29 cellular contexts compared by ENCODE assay signal in genomic region chr10:12868229-12868628, GRCh38.
"Had no signal": no experiment of that assay in that cellular context is flagged by ENCODE, and none has a peak within 500 bp of the region (broad histone marks: within the 10 kb centered on the region; RNA-seq: fewer than 3 reads in every experiment).

No MANE protein-coding gene starts in this region.

- H3K27me3 ChIP-seq: adrenal gland, ascending aorta, breast epithelium, colonic mucosa, dorsolateral prefrontal cortex, hepatocyte, spleen, thyroid gland had no signal

- H3K9me3 ChIP-seq: adrenal gland, ascending aorta, breast epithelium, colonic mucosa, prostate gland, spleen, thyroid gland had no signal

- H3K27me3 Mint-ChIP-seq: activated CD4-positive, alpha-beta T cell treated with anti-CD3 and anti-CD28 coated beads, Interleukin-2, amount 10 ng/mL, durations not matched to agents 7 days and 5 days; activated CD8-positive, alpha-beta memory T cell treated with anti-CD3 and anti-CD28 coated beads, Interleukin-2, amount 10 ng/mL, durations not matched to agents 7 days and 5 days; activated CD8-positive, alpha-beta T cell treated with anti-CD3 and anti-CD28 coated beads for 36 hours; activated naive CD4-positive, alpha-beta T cell treated with anti-CD3 and anti-CD28 coated beads, Interleukin-2, amount 50 U/mL, for 24 hours had no signal

- H3K4me3 Mint-ChIP-seq: activated CD4-positive, alpha-beta T cell treated with anti-CD3 and anti-CD28 coated beads, Interleukin-2, amount 10 ng/mL, durations not matched to agents 7 days and 5 days; activated CD8-positive, alpha-beta memory T cell treated with anti-CD3 and anti-CD28 coated beads, Interleukin-2, amount 10 ng/mL, durations not matched to agents 7 days and 5 days; activated CD8-positive, alpha-beta T cell treated with anti-CD3 and anti-CD28 coated beads for 36 hours; activated naive CD4-positive, alpha-beta T cell treated with anti-CD3 and anti-CD28 coated beads, Interleukin-2, amount 50 U/mL, for 24 hours; effector memory CD8-positive, alpha-beta T cell; immature natural killer cell; natural killer cell treated with Interleukin-12 subunit alpha and Interleukin-12 subunit beta and Interleukin-15 and Interleukin-18, amount 100 ng/mL, for 72 hours; stimulated activated naive CD8-positive, alpha-beta T cell treated with anti-CD3 and anti-CD28 coated beads, Interleukin-15, Interleukin-2, amounts not matched to agents 100 ng/mL and 50 ng/mL, for 24 hours; T-helper 2 cell treated with Interferon-gamma antibody and Interleukin-4, amounts not matched to agents 5 μg/mL and 100 μg/mL, for 36 hours had no signal

- H3K27ac Mint-ChIP-seq: activated CD4-positive, alpha-beta T cell treated with anti-CD3 and anti-CD28 coated beads, Interleukin-2, amount 10 ng/mL, durations not matched to agents 7 days and 5 days; activated CD8-positive, alpha-beta memory T cell treated with anti-CD3 and anti-CD28 coated beads, Interleukin-2, amount 10 ng/mL, durations not matched to agents 7 days and 5 days; activated CD8-positive, alpha-beta T cell treated with anti-CD3 and anti-CD28 coated beads for 36 hours; activated naive CD4-positive, alpha-beta T cell treated with anti-CD3 and anti-CD28 coated beads, Interleukin-2, amount 50 U/mL, for 24 hours; immature natural killer cell; natural killer cell treated with Interleukin-12 subunit alpha and Interleukin-12 subunit beta and Interleukin-15 and Interleukin-18, amount 100 ng/mL, for 72 hours; stimulated activated naive CD8-positive, alpha-beta T cell treated with anti-CD3 and anti-CD28 coated beads, Interleukin-15, Interleukin-2, amounts not matched to agents 100 ng/mL and 50 ng/mL, for 24 hours; T-helper 2 cell treated with Interferon-gamma antibody and Interleukin-4, amounts not matched to agents 5 μg/mL and 100 μg/mL, for 36 hours had no signal

- H2AFZ ChIP-seq: hepatocyte had no signal

- H3K4me2 ChIP-seq: hepatocyte had no signal

- H3K36me3 Mint-ChIP-seq: activated CD8-positive, alpha-beta memory T cell treated with anti-CD3 and anti-CD28 coated beads, Interleukin-2, amount 10 ng/mL, durations not matched to agents 7 days and 5 days; activated naive CD4-positive, alpha-beta T cell treated with anti-CD3 and anti-CD28 coated beads, Interleukin-2, amount 50 U/mL, for 24 hours; immature natural killer cell; natural killer cell treated with Interleukin-12 subunit alpha and Interleukin-12 subunit beta and Interleukin-15 and Interleukin-18, amount 100 ng/mL, for 72 hours had no signal

- H3K4me1 ChIP-seq: adrenal gland, ascending aorta, breast epithelium, colonic mucosa, spleen, thyroid gland had no signal

- H3K36me3 ChIP-seq: adrenal gland, ascending aorta, breast epithelium, colonic mucosa, prostate gland, spleen, thyroid gland, WERI-Rb-1 had no signal

- ATAC-seq: activated CD8-positive, alpha-beta memory T cell treated with anti-CD3 and anti-CD28 coated beads, Interleukin-2, amount 10 ng/mL, durations not matched to agents 7 days and 5 days; activated CD8-positive, alpha-beta T cell treated with anti-CD3 and anti-CD28 coated beads for 36 hours; effector memory CD8-positive, alpha-beta T cell; esophagus mucosa; left ventricle myocardium superior; natural killer cell treated with Interleukin-12 subunit alpha and Interleukin-12 subunit beta and Interleukin-15 and Interleukin-18, amount 100 ng/mL, for 72 hours had no signal

- H3K27ac ChIP-seq: adrenal gland, ascending aorta, breast epithelium, colonic mucosa, hepatocyte, prostate gland, spleen, thyroid gland, WERI-Rb-1 had no signal

- H3K4me3 ChIP-seq: adrenal gland, ascending aorta, breast epithelium, colonic mucosa, dorsolateral prefrontal cortex, hepatocyte, prostate gland, spleen, thyroid gland had no signal

- H3K79me2 ChIP-seq: hepatocyte had no signal

- H3K4me1 Mint-ChIP-seq: activated CD4-positive, alpha-beta T cell treated with anti-CD3 and anti-CD28 coated beads, Interleukin-2, amount 10 ng/mL, durations not matched to agents 7 days and 5 days; activated CD8-positive, alpha-beta memory T cell treated with anti-CD3 and anti-CD28 coated beads, Interleukin-2, amount 10 ng/mL, durations not matched to agents 7 days and 5 days; activated naive CD4-positive, alpha-beta T cell treated with anti-CD3 and anti-CD28 coated beads, Interleukin-2, amount 50 U/mL, for 24 hours; immature natural killer cell had no signal

- DNase-seq: activated CD4-positive, alpha-beta T cell treated with anti-CD3 and anti-CD28 coated beads, Interleukin-2, amount 10 ng/mL, durations not matched to agents 7 days and 5 days; activated CD4-positive, CD25-positive, alpha-beta regulatory T cell treated with anti-CD3 and anti-CD28 coated beads, Interleukin-2, amount 50 U/mL, for 72 hours; activated CD8-positive, alpha-beta memory T cell treated with anti-CD3 and anti-CD28 coated beads, Interleukin-2, amount 10 ng/mL, durations not matched to agents 7 days and 5 days; activated CD8-positive, alpha-beta T cell treated with anti-CD3 and anti-CD28 coated beads for 36 hours; activated gamma-delta T cell; activated T-cell treated with anti-CD3 and anti-CD28 coated beads for 4 hours; adrenal gland; colonic mucosa; dorsolateral prefrontal cortex; effector memory CD8-positive, alpha-beta T cell; glutamatergic neuron; immature natural killer cell; kidney glomerular epithelial cell; left ventricle myocardium superior; mammary epithelial cell; spleen; stimulated activated CD4-positive, alpha-beta T cell treated with anti-CD3 and anti-CD28 coated beads, Interleukin-4, amount 100 ng/mL, for 1 hour; substantia nigra; thyroid gland; WERI-Rb-1 had no signal

- H3K9me3 Mint-ChIP-seq: activated CD4-positive, alpha-beta T cell treated with anti-CD3 and anti-CD28 coated beads, Interleukin-2, amount 10 ng/mL, durations not matched to agents 7 days and 5 days; activated CD8-positive, alpha-beta T cell treated with anti-CD3 and anti-CD28 coated beads for 36 hours; activated naive CD4-positive, alpha-beta T cell treated with anti-CD3 and anti-CD28 coated beads, Interleukin-2, amount 50 U/mL, for 24 hours; effector memory CD8-positive, alpha-beta T cell; immature natural killer cell; natural killer cell treated with Interleukin-12 subunit alpha and Interleukin-12 subunit beta and Interleukin-15 and Interleukin-18, amount 100 ng/mL, for 72 hours; stimulated activated naive CD8-positive, alpha-beta T cell treated with anti-CD3 and anti-CD28 coated beads, Interleukin-15, Interleukin-2, amounts not matched to agents 100 ng/mL and 50 ng/mL, for 24 hours; T-helper 2 cell treated with Interferon-gamma antibody and Interleukin-4, amounts not matched to agents 5 μg/mL and 100 μg/mL, for 36 hours had no signal
